Comparison of ENCODE assay signal across 8 cellular contexts in the genomic region with DNA sequence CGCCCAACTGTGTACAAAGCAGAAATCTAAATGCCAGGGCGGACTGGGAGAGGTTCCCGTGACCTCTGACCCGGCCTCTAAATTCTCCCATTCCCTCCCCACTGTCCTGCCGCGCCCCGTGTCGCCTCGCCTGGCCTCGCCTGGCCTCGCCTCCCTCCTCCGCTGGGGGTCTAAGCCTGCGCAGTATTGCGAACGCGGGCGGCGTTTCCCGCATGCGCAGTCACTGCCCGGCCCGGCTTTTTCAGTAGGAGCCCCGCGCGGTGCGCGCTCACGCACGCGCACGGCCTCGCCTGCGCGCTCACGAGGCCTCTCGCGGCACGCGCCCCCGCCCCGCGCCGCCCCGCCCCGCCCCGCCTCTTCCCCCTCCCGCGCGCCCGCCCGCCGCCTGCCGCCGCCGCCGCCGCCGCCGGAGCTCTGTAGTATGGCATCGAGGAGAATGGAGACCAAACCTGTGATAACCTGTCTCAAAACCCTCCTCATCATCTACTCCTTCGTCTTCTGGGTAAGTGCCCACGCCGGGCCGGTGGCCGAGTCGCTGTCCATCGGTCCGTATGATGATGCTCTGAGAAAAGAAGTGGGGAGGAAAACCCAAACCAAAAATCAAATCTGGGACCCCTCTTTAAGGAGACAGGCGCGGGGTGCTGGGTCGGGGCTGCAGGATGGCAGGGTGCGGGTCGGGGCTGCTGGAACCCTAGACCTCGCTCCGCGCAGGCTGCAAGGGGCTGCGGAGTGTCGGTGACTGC. TPM values are rescaled to one million over a fixed set of nuclear protein-coding genes. Genes with fewer than 3 reads are reported as not detected.
DNase-seq lines count a peak whose midpoint lies in the region; ATAC-seq, FAIRE-seq and TF ChIP-seq lines count a peak whose summit lies in the region.

A gene with protein sequence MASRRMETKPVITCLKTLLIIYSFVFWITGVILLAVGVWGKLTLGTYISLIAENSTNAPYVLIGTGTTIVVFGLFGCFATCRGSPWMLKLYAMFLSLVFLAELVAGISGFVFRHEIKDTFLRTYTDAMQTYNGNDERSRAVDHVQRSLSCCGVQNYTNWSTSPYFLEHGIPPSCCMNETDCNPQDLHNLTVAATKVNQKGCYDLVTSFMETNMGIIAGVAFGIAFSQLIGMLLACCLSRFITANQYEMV (plus strand): TSS at position 417 of the 743 bp plus-strand sequence. CDS start 5 bp downstream, at position 422.

- DNase-seq in G401 (ENCODE audit: low spot score) (peak; percentile 70), NCI-H2107 treated with DMSO at 0.1 percent for 48 hours (lab: John Stamatoyannopoulos, UW; ENCODE audit: unreplicated experiment) (peak; percentile 45), keratinocyte (ENCODE audit: low read depth, low spot score) (no peak), spleen (peak; percentile 90)
- DNase-seq in activated CD4-positive, CD25-positive, alpha-beta regulatory T cell treated with anti-CD3 and anti-CD28 coated beads, Interleukin-2, amount 50 U/mL, for 72 hours, result peak; percentile 72
- DNase-seq in central memory CD4-positive, alpha-beta T cell, result peak; percentile 74

- no peaks in the 10 kb centered on the region for H3K79me2 ChIP-seq in keratinocyte (ENCODE audit: control insufficient read depth, insufficient read depth, low read length)

- TF ChIP-seq POLR2A in spleen (IDR thresholded peaks at IDR 0.05), result no peak

- peak within 1 kb of the TSS; percentile 84 for H3K4me2 ChIP-seq in keratinocyte (ENCODE audit: control insufficient read depth, extremely low read depth, insufficient read depth, low read depth, low read length)

- no peaks in the 10 kb centered on the region for H3K27me3 ChIP-seq in keratinocyte (ENCODE audit: control insufficient read depth, extremely low read depth, insufficient read depth, low read length)
- H3K27me3 ChIP-seq in spleen (replicated peaks in 1 of 7), result peaks cover 0 to 18% (median 0%) of the 10 kb centered on the region in 7 donors

- H3K4me1 ChIP-seq in keratinocyte (ENCODE audit: control insufficient read depth, extremely low read depth, insufficient read depth, low read length) (peaks cover 8% of the 10 kb centered on the region), spleen (peaks cover 0 to 13% (median 4%) of the 10 kb centered on the region in 6 donors)

- dilution Hi-C loops in keratinocyte (cut with MboI; ENCODE audit: extremely low pct_ligation_motif_present, low sequenced_read_pairs), result no loop called here

- in situ Hi-C loops in G401 (cut with HindIII; ENCODE audit: low sequenced_read_pairs), result no loop called here

- H3K4me3 ChIP-seq in keratinocyte (ENCODE audit: control insufficient read depth in 2 of 3, extremely low read depth in 1 of 3, insufficient read depth in 2 of 3, low read depth in 1 of 3, low read length in 3 of 3), result peak within 1 kb of the TSS; percentile 38 to 59 (median 55)
- peak within 1 kb of the TSS; percentile 28 to 73 (median 46) for H3K4me3 ChIP-seq in spleen

- H3K27ac ChIP-seq in keratinocyte (ENCODE audit: control insufficient read depth, insufficient read depth, low read length), result peak within 1 kb of the TSS; percentile 13
- peak within 1 kb of the TSS in 6 of 8 donors; percentile 43 to 73 (median 65) for H3K27ac ChIP-seq in spleen

- 0 to 53% (median 1%) methylated on average over 9 to 71 of the region's 78 CpGs for WGBS in spleen, 5 donors

- no peaks in the 10 kb centered on the region for H3K9me1 ChIP-seq in keratinocyte (ENCODE audit: control insufficient read depth, extremely low read depth, insufficient read depth, low read length)

- peak within 1 kb of the TSS; percentile 45 for H3K9ac ChIP-seq in keratinocyte (ENCODE audit: control insufficient read depth, extremely low read depth, insufficient read depth, low read length)

- intact Hi-C loops in spleen (cut with DNase I; ENCODE audit: low total_unique reads), result no loop called here

- H3K9me3 ChIP-seq in keratinocyte (ENCODE audit: control insufficient read depth, low read depth, low read length) (no peaks in the 10 kb centered on the region), spleen (no peaks in the 10 kb centered on the region)

- H2AFZ ChIP-seq in keratinocyte (ENCODE audit: control insufficient read depth, low read length), result peak within 1 kb of the TSS; percentile 49

- ATAC-seq in HG02852 (IDR thresholded peaks at IDR 0.05; ENCODE audit: unreplicated experiment), result peak; percentile 91
- ATAC-seq in GM21529 (IDR thresholded peaks at IDR 0.05; ENCODE audit: unreplicated experiment), result no peak

- FAIRE-seq in keratinocyte (lab: Jason Lieb, UNC), result no peak

- TF ChIP-seq CTCF in keratinocyte (optimal IDR thresholded peaks at IDR 0.05 in 1 of 3, IDR thresholded peaks at IDR 0.05 in 1 of 3, conservative IDR thresholded peaks at IDR 0.05 in 1 of 3; ENCODE audit: extremely low read depth in 1 of 3, insufficient read depth in 2 of 3, low read length in 3 of 3) (no peak), spleen (IDR thresholded peaks at IDR 0.05 in 8 of 11, conservative IDR thresholded peaks at IDR 0.05 in 3 of 11) (no peak)

- H3K36me3 ChIP-seq in keratinocyte (ENCODE audit: control insufficient read depth in 2 of 2, extremely low read depth in 1 of 2, insufficient read depth in 2 of 2, low read length in 2 of 2), result no peaks in the 10 kb centered on the region
- no peaks in the 10 kb centered on the region for H3K36me3 ChIP-seq in spleen

- no peaks in the 10 kb centered on the region for H4K20me1 ChIP-seq in keratinocyte (ENCODE audit: control insufficient read depth, extremely low read depth, insufficient read depth, low read length)

RNA-seq across cellular contexts. Expression of the gene that starts here (rescaled TPM):
- total RNA-seq in G401 (2014; rRNA removed; shearing (Covaris generic)), result not detected in 2 replicates
- polyA plus RNA-seq in keratinocyte (1.6 to 2.3 TPM (median 1.7 TPM) in 3 replicates), spleen (10 to 100 TPM in 2 of 3 donors, 1 to 10 TPM in 1; 7.2 to 30.2 (median 11.9) TPM)
- 0.16 TPM for polyA plus RNA-seq in keratinocyte (2011; ENCODE audit: low read depth)
- polyA plus RNA-seq in keratinocyte (2011; cell fraction: cytosol; rRNA removed), result 1.3 and 2.3 TPM in 2 replicates
- polyA plus RNA-seq in keratinocyte (2011; cell fraction: nucleus; rRNA removed), result 2.0 and 2.3 TPM in 2 replicates
- 1.2 TPM in 2 replicates for polyA plus RNA-seq in keratinocyte (2012; ENCODE audit: low replicate concordance)
- 1.4 to 2.6 TPM (median 2.2 TPM) in 3 replicates for polyA minus RNA-seq in keratinocyte
- polyA minus RNA-seq in keratinocyte (2011; cell fraction: cytosol; rRNA and poly(A)+ RNA removed), result not detected
- polyA minus RNA-seq in keratinocyte (2011; cell fraction: nucleus; rRNA and poly(A)+ RNA removed), result 0.74 and 0.78 TPM in 2 replicates
- total RNA-seq in spleen, result 100 to 1,000 TPM in 3 of 7 donors, 10 to 100 TPM in 4; 52.0 to 158 (median 97.3) TPM

Comparison
In these comparisons a context has a peak if more than half of its experiments do, and no peak if none do; other contexts are left out.
1. RNA of the gene that starts here (total RNA-seq): 52.0 to 158 TPM in spleen; not detected in G401; every median in the first group is over 10 times any median in the second.
2. Peak in DNase-seq in G401; RNA of the gene not detected or under 1 TPM.